In genomic region chr19:10604460-10604980, GRCh38 we compare ENCODE assay signal across 2 cellular contexts.
TF ChIP-seq lines count a peak whose summit lies in the region.

No MANE protein-coding gene starts in this region.

TF ChIP-seq in IMR-90, 13 proteins besides CTCF, POLR2A, EP300 and RAD21:
- TF ChIP-seq USF2 (IDR thresholded peaks at IDR 0.05; ENCODE audit: low read depth, low read length) (no peak), FOS (IDR thresholded peaks at IDR 0.05; ENCODE audit: low read depth, low read length) (no peak), BHLHE40 (IDR thresholded peaks at IDR 0.05; ENCODE audit: low read depth, low read length) (no peak), RCOR1 (IDR thresholded peaks at IDR 0.05; ENCODE audit: insufficient replicate concordance, low read length) (no peak), MAZ (IDR thresholded peaks at IDR 0.05; ENCODE audit: borderline replicate concordance, low read depth, low read length) (no peak), ELK1 (IDR thresholded peaks at IDR 0.05; ENCODE audit: borderline replicate concordance, low read depth, low read length) (no peak), MAFK (IDR thresholded peaks at IDR 0.05; ENCODE audit: low read depth, low read length) (no peak), SMC3 (IDR thresholded peaks at IDR 0.05; ENCODE audit: low read depth, low read length) (no peak), MXI1 (IDR thresholded peaks at IDR 0.05; ENCODE audit: borderline replicate concordance, low read depth, low read length) (no peak), RFX5 (IDR thresholded peaks at IDR 0.05; ENCODE audit: low read depth, low read length) (no peak), CEBPB (IDR thresholded peaks at IDR 0.05; ENCODE audit: low read depth, low read length) (no peak), CHD1 (IDR thresholded peaks at IDR 0.05; ENCODE audit: low read depth, low read length) (no peak), NFE2L2 (IDR thresholded peaks at IDR 0.05; ENCODE audit: low read depth, low read length) (no peak)

TF ChIP-seq in K562, 482 proteins besides CTCF, POLR2A, EP300 and RAD21:
- TF ChIP-seq TEAD1 (CRISPR knock-in tag; IDR thresholded peaks at IDR 0.05) (peak in 1 of 2 experiments; percentile 30; a peak in 1 of 4 replicates), SMAD4 (CRISPR knock-in tag; conservative IDR thresholded peaks at IDR 0.05) (0 out of 2 replicates have a peak, but pooled peaks have one; percentile 34), ZNF766 (CRISPR knock-in tag; conservative IDR thresholded peaks at IDR 0.05) (peak; percentile 46; the same call in 1 of the 2 replicates), GABPA (tag; conservative IDR thresholded peaks at IDR 0.05; ENCODE audit: low read depth) (peak; percentile 62), GATA2 (CRISPR knock-in tag; IDR thresholded peaks at IDR 0.05) (0 out of 2 replicates have a peak, but pooled peaks have one; percentile 30), DMBX1 (CRISPR knock-in tag; IDR thresholded peaks at IDR 0.05; ENCODE audit: borderline replicate concordance) (0 out of 2 replicates have a peak, but pooled peaks have one; percentile 35), KLF16 (IDR thresholded peaks at IDR 0.05) (no peak), ZNF780A (CRISPR knock-in tag; IDR thresholded peaks at IDR 0.05) (no peak), ID3 (CRISPR knock-in tag; IDR thresholded peaks at IDR 0.05) (no peak), ID3 (tag; IDR thresholded peaks at IDR 0.05) (0 out of 2 replicates have a peak, but pooled peaks have one; percentile 1), CXXC5 (CRISPR knock-in tag; IDR thresholded peaks at IDR 0.05) (peak; percentile 34), TEAD4 (IDR thresholded peaks at IDR 0.05; ENCODE audit: low read length) (peak; percentile 19; the same call in 1 of the 2 replicates), TEAD4 (CRISPR knock-in tag; IDR thresholded peaks at IDR 0.05; ENCODE audit: borderline replicate concordance) (no peak), ETV1 (tag; conservative IDR thresholded peaks at IDR 0.05; ENCODE audit: low read depth) (peak; percentile 55; the same call in 1 of the 2 replicates), MAFF (IDR thresholded peaks at IDR 0.05; ENCODE audit: low read length) (0 out of 2 replicates have a peak, but pooled peaks have one; percentile 2), ELF1 (tag; IDR thresholded peaks at IDR 0.05) (peak; percentile 38; the same call in 1 of the 2 replicates), MYBL2 (IDR thresholded peaks at IDR 0.05; ENCODE audit: low read depth) (no peak), MYBL2 (CRISPR knock-in tag; IDR thresholded peaks at IDR 0.05; ENCODE audit: borderline replicate concordance) (no peak), BRF2 (IDR thresholded peaks at IDR 0.05; ENCODE audit: borderline replicate concordance, insufficient read depth, insufficient read length) (no peak), ETV6 (IDR thresholded peaks at IDR 0.05; ENCODE audit: borderline replicate concordance in 1 of 2, low read depth in 2 of 2, low read length in 1 of 2) (0 out of 4 replicates have a peak, but pooled peaks of 1 of the 2 experiments have one; percentile 40), ETV6 (CRISPR knock-in tag; IDR thresholded peaks at IDR 0.05; ENCODE audit: borderline replicate concordance) (no peak), SPI1 (IDR thresholded peaks at IDR 0.05; ENCODE audit: borderline replicate concordance, low read depth, low read length) (peak; percentile 77), NRF1 (conservative IDR thresholded peaks at IDR 0.05 in 1 of 2, IDR thresholded peaks at IDR 0.05 in 1 of 2) (peak; percentile 9 to 41; a peak in 2 of 4 replicates)
